ENCODE assay signal across 16 cellular contexts in genomic region chr4:168562021-168562691, GRCh38.
DNase-seq lines count a peak whose midpoint lies in the region; ATAC-seq, FAIRE-seq and TF ChIP-seq lines count a peak whose summit lies in the region.
"Had no signal": no experiment of that assay in that cellular context is flagged by ENCODE, and none has a peak within 500 bp of the region (broad histone marks: within the 10 kb centered on the region; RNA-seq: fewer than 3 reads in every experiment).

No MANE protein-coding gene starts in this region.

- peak; percentile 77 for FAIRE-seq in islet of Langerhans (lab: Jason Lieb, UNC)
- FAIRE-seq: A204.1, GM12878 had no signal

- no peaks in the 10 kb centered on the region for H3K36me3 Mint-ChIP-seq in activated T-helper 17 cell treated with anti-CD3 and anti-CD28 coated beads, Interleukin-2, amount 50 U/mL, for 72 hours (ENCODE audit: low read depth)
- H3K36me3 Mint-ChIP-seq in type B pancreatic cell = peaks cover 3% of the 10 kb centered on the region
- H3K36me3 Mint-ChIP-seq: naive thymus-derived CD4-positive, alpha-beta T cell had no signal

- TF ChIP-seq CTCF in type B pancreatic cell (conservative IDR thresholded peaks at IDR 0.05) = no peak

- no peaks in the 10 kb centered on the region for H3K4me1 Mint-ChIP-seq in activated T-helper 17 cell treated with anti-CD3 and anti-CD28 coated beads, Interleukin-2, amount 50 U/mL, for 72 hours
- peaks cover 56% of the 10 kb centered on the region for H3K4me1 Mint-ChIP-seq in type B pancreatic cell (ENCODE audit: unreplicated experiment)
- H3K4me1 Mint-ChIP-seq: activated CD4-positive, alpha-beta T cell treated with anti-CD3 and anti-CD28 coated beads for 36 hours; naive thymus-derived CD4-positive, alpha-beta T cell had no signal

- no peak overlapping the region for H3K27ac Mint-ChIP-seq in activated T-helper 17 cell treated with anti-CD3 and anti-CD28 coated beads, Interleukin-2, amount 50 U/mL, for 72 hours
- H3K27ac Mint-ChIP-seq in type B pancreatic cell = peak overlapping the region; percentile 42
- H3K27ac Mint-ChIP-seq: activated CD4-positive, alpha-beta T cell treated with anti-CD3 and anti-CD28 coated beads for 36 hours; activated T-helper 1 cell treated with anti-CD3 and anti-CD28 coated beads, Interleukin-12 subunit alpha, Interleukin-12 subunit beta, Interleukin-2, Interleukin-4 antibody, amounts not matched to agents 30 ng/mL and 10 ng/mL and 1 ng/mL, durations not matched to agents 14 hours and 24 hours and 36 hours; naive thymus-derived CD4-positive, alpha-beta T cell had no signal

- no peaks in the 10 kb centered on the region for H3K9me3 Mint-ChIP-seq in activated T-helper 17 cell treated with anti-CD3 and anti-CD28 coated beads, Interleukin-2, amount 50 U/mL, for 72 hours
- H3K9me3 Mint-ChIP-seq in type B pancreatic cell = peaks cover 7% of the 10 kb centered on the region
- H3K9me3 Mint-ChIP-seq: activated T-helper 1 cell treated with anti-CD3 and anti-CD28 coated beads, Interleukin-12 subunit alpha, Interleukin-12 subunit beta, Interleukin-2, Interleukin-4 antibody, amounts not matched to agents 30 ng/mL and 10 ng/mL and 1 ng/mL, durations not matched to agents 14 hours and 24 hours and 36 hours had no signal

- ATAC-seq in activated T-helper 17 cell treated with anti-CD3 and anti-CD28 coated beads, Interleukin-2, amount 50 U/mL, for 72 hours (replicated peaks) = peak; percentile 46
- ATAC-seq in GM21529 (IDR thresholded peaks at IDR 0.05; ENCODE audit: unreplicated experiment) = no peak
- no peak for ATAC-seq in GM21367 (IDR thresholded peaks at IDR 0.05; ENCODE audit: unreplicated experiment)
- ATAC-seq: activated CD4-positive, alpha-beta T cell treated with anti-CD3 and anti-CD28 coated beads for 36 hours; GM12878; naive thymus-derived CD4-positive, alpha-beta T cell had no signal

- DNase-seq in NCI-H2171 treated with DMSO at 0.1 percent for 48 hours (lab: John Stamatoyannopoulos, UW) (peak; percentile 72), NCI-H2171 (lab: John Stamatoyannopoulos, UW) (no peak), type B pancreatic cell (ENCODE audit: extremely low spot score, unreplicated experiment) (no peak), iPS-NIHi7 (ENCODE audit: extremely low spot score) (no peak)
- DNase-seq: activated CD4-positive, alpha-beta T cell treated with anti-CD3 and anti-CD28 coated beads for 36 hours; erythroblast; KBM-7; naive thymus-derived CD4-positive, alpha-beta T cell; NCI-H1694 treated with DMSO at 0.1 percent for 48 hours had no signal

- H3K4me3 Mint-ChIP-seq in activated T-helper 17 cell treated with anti-CD3 and anti-CD28 coated beads, Interleukin-2, amount 50 U/mL, for 72 hours = no peak overlapping the region
- no peak overlapping the region for H3K4me3 Mint-ChIP-seq in type B pancreatic cell
- H3K4me3 Mint-ChIP-seq: activated CD4-positive, alpha-beta T cell treated with anti-CD3 and anti-CD28 coated beads for 36 hours; activated T-helper 1 cell treated with anti-CD3 and anti-CD28 coated beads, Interleukin-12 subunit alpha, Interleukin-12 subunit beta, Interleukin-2, Interleukin-4 antibody, amounts not matched to agents 30 ng/mL and 10 ng/mL and 1 ng/mL, durations not matched to agents 14 hours and 24 hours and 36 hours; naive thymus-derived CD4-positive, alpha-beta T cell had no signal

- H3K27me3 Mint-ChIP-seq in activated T-helper 17 cell treated with anti-CD3 and anti-CD28 coated beads, Interleukin-2, amount 50 U/mL, for 72 hours = peaks cover 22% of the 10 kb centered on the region
- H3K27me3 Mint-ChIP-seq in type B pancreatic cell = no peaks in the 10 kb centered on the region
